19 cellular contexts compared by ENCODE assay signal in the genomic region with DNA sequence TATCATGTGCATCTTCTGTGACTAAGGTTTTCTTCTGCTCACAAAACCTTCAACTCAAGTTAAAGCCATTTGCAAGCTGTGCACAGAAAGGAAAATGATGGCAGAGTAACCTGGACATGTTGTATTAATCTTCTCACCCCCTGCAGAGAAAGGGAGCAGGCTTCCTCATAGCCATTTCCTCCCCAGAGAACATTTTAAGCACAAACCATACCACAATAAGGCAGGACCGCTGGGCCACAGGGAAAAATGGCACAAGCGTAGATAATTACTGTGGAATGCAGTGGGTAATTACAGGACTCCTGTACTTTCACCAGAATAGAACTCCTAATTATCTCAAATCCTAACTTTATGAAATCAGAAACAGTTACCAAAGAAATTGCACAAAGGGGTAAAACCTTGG.
DNase-seq lines count a peak whose midpoint lies in the region; TF ChIP-seq lines count a peak whose summit lies in the region.
"Had no signal": no experiment of that assay in that cellular context is flagged by ENCODE, and none has a peak within 500 bp of the region (broad histone marks: within the 10 kb centered on the region; RNA-seq: fewer than 3 reads in every experiment).

No MANE protein-coding gene starts in this region.

- no peak for TF ChIP-seq POLR2A in thyroid gland (IDR thresholded peaks at IDR 0.05)

- WGBS in thyroid gland, 2 donors, result 44 to 73% methylated on average over 2 of the region's 2 CpGs

- H3K4me1 ChIP-seq in effector memory CD4-positive, alpha-beta T cell (ENCODE audit: control insufficient read depth, insufficient read depth, low read length, poor library complexity, severe bottlenecking), result no peaks in the 10 kb centered on the region
- no peaks in the 10 kb centered on the region for H3K4me1 ChIP-seq in thyroid gland

- TF ChIP-seq CTCF in GM10248 (IDR thresholded peaks at IDR 0.05; ENCODE audit: control extremely low read depth, extremely low read depth, low read depth, missing control alignments) (no peak), thyroid gland (IDR thresholded peaks at IDR 0.05) (no peak), WERI-Rb-1 (IDR thresholded peaks at IDR 0.05; ENCODE audit: low read depth, low read length) (no peak)

- H3K36me3 ChIP-seq in SK-N-MC (ENCODE audit: insufficient read depth, low read length), result no peaks in the 10 kb centered on the region
- no peaks in the 10 kb centered on the region for H3K36me3 ChIP-seq in effector memory CD4-positive, alpha-beta T cell (ENCODE audit: control insufficient read depth, insufficient read depth, low read length)
- no peaks in the 10 kb centered on the region for H3K36me3 ChIP-seq in thyroid gland
- H3K36me3 ChIP-seq in WERI-Rb-1, result no peaks in the 10 kb centered on the region

- intact Hi-C loops in thyroid gland (cut with DNase I), result no loop called here

- CTCF ChIA-PET in GM10248 (lab: Yijun Ruan, JAX), result no interaction called here

- no peak overlapping the region for H3K9ac ChIP-seq in SK-N-MC (ENCODE audit: insufficient read length)

- H3K9me3 ChIP-seq in SK-N-MC (ENCODE audit: low read depth, low read length) (no peaks in the 10 kb centered on the region), thyroid gland (no peaks in the 10 kb centered on the region), WERI-Rb-1 (ENCODE audit: severe bottlenecking) (no peaks in the 10 kb centered on the region)
- no peaks in the 10 kb centered on the region for H3K9me3 ChIP-seq in effector memory CD4-positive, alpha-beta T cell (ENCODE audit: control insufficient read depth, low read length)

- H3K27ac ChIP-seq in SK-N-MC (no peak overlapping the region), thyroid gland (no peak overlapping the region), WERI-Rb-1 (no peak overlapping the region)
- H3K27ac ChIP-seq in effector memory CD4-positive, alpha-beta T cell (ENCODE audit: insufficient read depth, low read length, poor library complexity, severe bottlenecking), result no peak overlapping the region
- H3K27ac ChIP-seq: 22Rv1, HL-60, RWPE1 had no signal

- H3K4me3 ChIP-seq in SK-N-MC (peak overlapping the region; percentile 47), thyroid gland (replicated peaks in 1 of 3) (no peak overlapping the region), WERI-Rb-1 (ENCODE audit: low read depth, low read length) (no peak overlapping the region)
- no peak overlapping the region for H3K4me3 ChIP-seq in effector memory CD4-positive, alpha-beta T cell (ENCODE audit: insufficient read depth, low read depth, low read length, poor library complexity, severe bottlenecking)

- POLR2A ChIA-PET in GM10248 (lab: Yijun Ruan, JAX), result no interaction called here

- no peaks in the 10 kb centered on the region for H3K27me3 ChIP-seq in effector memory CD4-positive, alpha-beta T cell (replicated peaks; ENCODE audit: control insufficient read depth, insufficient read depth, low read length, poor library complexity, severe bottlenecking)
- H3K27me3 ChIP-seq in thyroid gland, result no peaks in the 10 kb centered on the region
- H3K27me3 ChIP-seq in WERI-Rb-1 (ENCODE audit: insufficient read depth, low read depth, severe bottlenecking), result peaks cover 39% of the 10 kb centered on the region

- DNase-seq in NCI-H1417 (lab: John Stamatoyannopoulos, UW), result peak in 2 of 3 experiments; percentile 4 to 32
- no peak for DNase-seq in NCI-H1417 treated with DMSO at 0.1 percent for 48 hours (lab: John Stamatoyannopoulos, UW)
- peak; percentile 77 for DNase-seq in SK-N-MC (ENCODE audit: low read depth, low spot score)
- DNase-seq in islet precursor cell, result peak; percentile 75
- DNase-seq in GM10248 (ENCODE audit: extremely low spot score), result no peak
- no peak for DNase-seq in effector memory CD4-positive, alpha-beta T cell
- no peak for DNase-seq in thyroid gland
- no peak for DNase-seq in WERI-Rb-1
- DNase-seq: DMS 273 treated with DMSO at 0.1 percent for 48 hours, DND-41, NCI-H1092, NCI-H2081 treated with DMSO at 0.1 percent for 48 hours, NCI-H446 treated with DMSO at 0.1 percent for 48 hours, NCI-H774, PC-3, SIG-M5 had no signal

Comparison
In these comparisons a context has a peak if more than half of its experiments do, and no peak if none do; other contexts are left out.
1. DNase-seq: peak in NCI-H1417 (2 of 3), SK-N-MC (single experiment) and islet precursor cell (single experiment); none in NCI-H1417 treated with DMSO at 0.1 percent for 48 hours (single experiment), GM10248 (single experiment), effector memory CD4-positive, alpha-beta T cell (0 of 3), thyroid gland (0 of 2) and WERI-Rb-1 (single experiment).